Comparison of ENCODE assay signal across 9 cellular contexts in the genomic region with DNA sequence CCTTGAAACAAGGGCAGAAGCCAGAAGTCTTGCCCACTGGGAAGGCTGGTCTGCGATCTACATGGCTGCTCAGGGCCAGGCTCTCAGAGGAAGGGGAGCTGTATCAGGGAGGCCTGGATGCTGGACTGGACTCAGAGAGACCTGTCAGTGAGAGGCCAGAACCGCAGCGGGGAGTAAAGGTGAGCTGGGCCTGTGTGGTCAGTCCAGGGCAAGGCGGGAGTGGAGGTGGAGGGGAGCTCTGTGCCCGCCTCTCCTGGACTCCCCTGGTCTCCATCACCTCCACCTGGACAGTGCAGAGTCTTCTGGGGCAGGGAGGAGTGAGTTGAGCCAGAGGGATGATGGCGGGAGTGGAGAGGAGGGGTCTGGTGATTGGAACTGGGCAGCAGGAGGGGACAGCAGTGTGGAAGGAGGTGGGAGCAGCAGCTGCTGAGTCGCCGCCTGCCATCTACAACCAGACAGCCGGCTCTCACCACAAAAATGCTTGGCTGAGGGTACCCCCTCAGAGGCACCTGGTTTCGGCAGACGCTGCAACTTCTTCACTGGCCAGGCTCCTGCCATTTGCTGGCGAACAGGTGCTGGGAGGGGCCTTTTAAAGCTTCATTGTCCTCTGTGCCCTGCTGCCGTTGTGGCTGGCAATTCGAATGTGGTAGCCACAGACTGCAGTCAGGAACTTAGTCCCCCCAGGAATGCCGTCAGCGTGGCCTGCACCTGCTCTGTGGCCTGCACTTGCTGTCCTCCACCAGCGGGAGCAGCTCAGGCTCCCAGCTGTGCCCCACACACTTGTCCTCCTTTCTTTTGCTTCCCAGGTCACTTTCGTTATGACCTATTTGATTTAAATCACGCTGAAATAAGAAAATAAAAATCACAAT. TPM values are rescaled to one million over a fixed set of nuclear protein-coding genes. Genes with fewer than 3 reads are reported as not detected.
DNase-seq lines count a peak whose midpoint lies in the region; ATAC-seq and TF ChIP-seq lines count a peak whose summit lies in the region.
"Had no signal": no experiment of that assay in that cellular context is flagged by ENCODE, and none has a peak within 500 bp of the region (broad histone marks: within the 10 kb centered on the region; RNA-seq: fewer than 3 reads in every experiment).

No MANE protein-coding gene starts in this region.

- DNase-seq in RPMI8226 (peak; percentile 94), glomerular visceral epithelial cell (ENCODE audit: extremely low spot score) (peak; percentile 88), gastrocnemius medialis (peak; percentile 71 to 88), SIG-M5 treated with dmso at 0.1 percent for 504 hours (lab: John Stamatoyannopoulos, UW; ENCODE audit: unreplicated experiment) (no peak), COLO829 (ENCODE audit: low spot score) (no peak)

- no peaks in the 10 kb centered on the region for H3K36me3 ChIP-seq in gastrocnemius medialis

- ATAC-seq in gastrocnemius medialis (peak; percentile 21 to 49), HG03025 (IDR thresholded peaks at IDR 0.05; ENCODE audit: low FRiP score, unreplicated experiment) (no peak), HG03159 (IDR thresholded peaks at IDR 0.05; ENCODE audit: unreplicated experiment) (no peak)

- H3K27ac ChIP-seq in gastrocnemius medialis = peak overlapping the region; percentile 89 to 97 (median 95)

- TF ChIP-seq CTCF in GM12875 (IDR thresholded peaks at IDR 0.05; ENCODE audit: borderline replicate concordance, insufficient read depth, low read depth, low read length) = peak; percentile 58
- TF ChIP-seq CTCF in gastrocnemius medialis (IDR thresholded peaks at IDR 0.05 in 4 of 5, conservative IDR thresholded peaks at IDR 0.05 in 1 of 5) = peak; percentile 44 to 68 (median 54)

- H3K27me3 ChIP-seq in gastrocnemius medialis = no peaks in the 10 kb centered on the region

- H3K4me1 ChIP-seq in gastrocnemius medialis = peaks cover 87% of the 10 kb centered on the region in 2 donors

- no peaks in the 10 kb centered on the region for H3K9me3 ChIP-seq in gastrocnemius medialis

- no peak overlapping the region for H3K4me3 ChIP-seq in GM12875 (ENCODE audit: low read depth, low read length)
- H3K4me3 ChIP-seq in gastrocnemius medialis = peak overlapping the region; percentile 21 to 43 (median 38)

- in situ Hi-C loops in gastrocnemius medialis (cut with MboI; ENCODE audit: low sequenced_read_pairs in 4 of 4) = no loop called here

- TF ChIP-seq POLR2A in gastrocnemius medialis (IDR thresholded peaks at IDR 0.05) = peak; percentile 24 to 46

- intact Hi-C loops in gastrocnemius medialis (cut with DNase I; ENCODE audit: low total_unique reads) = no loop called here

RNA-seq across cellular contexts. Expression of gene RASSF4, which starts 3.5 kb away (rescaled TPM):
- total RNA-seq in gastrocnemius medialis = 10 to 100 TPM in 3 of 4 donors, 1 to 10 TPM in 1; 9.4 to 39.7 (median 24.0) TPM

RNA-seq across cellular contexts. Expression of gene DEPP1, which starts 15.5 kb away (rescaled TPM):
- total RNA-seq in gastrocnemius medialis = 100 to 1,000 TPM in 2 of 4 donors, 10 to 100 TPM in 2; 83.4 to 331 (median 120) TPM

RNA-seq across cellular contexts. Expression of gene ZNF22, which starts 37.6 kb away (rescaled TPM):
- 10 to 100 TPM in 2 of 4 donors, 1 to 10 TPM in 2; 3.6 to 12.3 (median 8.1) TPM for total RNA-seq in gastrocnemius medialis

RNA-seq across cellular contexts. Expression of gene TMEM72, which starts 52.0 kb away (rescaled TPM):
- total RNA-seq in gastrocnemius medialis = not detected
- total RNA-seq: HT1080 had no signal

Comparison
In these comparisons a context has a peak if more than half of its experiments do, and no peak if none do; other contexts are left out.
1. DNase-seq: peak in RPMI8226 (single experiment), glomerular visceral epithelial cell (single experiment) and gastrocnemius medialis (2 of 2); none in SIG-M5 treated with dmso at 0.1 percent for 504 hours (single experiment) and COLO829 (single experiment).
2. ATAC-seq: peak in gastrocnemius medialis (2 of 2); none in HG03025 (single experiment) and HG03159 (single experiment).